In the genomic region with DNA sequence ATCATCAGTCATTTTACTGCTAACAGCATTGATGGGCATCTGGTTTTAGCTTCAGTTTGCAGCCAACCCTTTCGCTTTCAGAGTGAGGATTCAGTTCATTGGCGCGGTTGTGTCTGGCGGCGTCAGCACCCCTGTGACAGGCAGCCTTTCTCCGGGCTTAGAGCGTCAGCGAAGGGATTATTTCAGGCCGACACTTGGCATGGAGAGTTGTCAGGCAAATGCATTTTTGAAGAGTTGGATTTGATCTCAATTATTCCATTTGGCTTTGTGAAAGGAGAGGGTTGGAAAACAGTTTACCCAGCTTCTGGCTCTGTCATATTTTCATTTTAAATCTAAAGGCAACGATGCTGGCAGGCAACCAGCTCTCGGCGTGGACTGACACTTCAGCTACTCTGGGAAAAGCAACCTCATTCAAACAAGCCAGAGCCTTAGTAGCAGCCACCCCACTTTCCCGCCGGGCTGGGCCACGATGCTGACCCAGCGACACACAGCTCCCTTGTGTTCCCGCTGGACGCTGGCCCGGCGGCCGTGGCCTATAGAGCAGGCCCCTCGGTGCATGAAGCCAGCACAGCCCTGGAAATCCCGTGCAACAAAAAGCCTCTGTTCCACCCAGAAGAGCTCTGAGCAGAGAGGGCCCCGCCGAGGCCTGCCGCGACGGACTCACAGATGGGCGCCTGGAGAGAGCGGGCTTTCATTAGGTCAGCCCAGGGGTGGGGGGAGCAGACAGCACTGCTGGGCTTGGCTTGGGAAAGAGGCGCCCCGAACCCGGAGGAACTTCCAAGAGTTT, we compare ENCODE assay signal across 9 cellular contexts. TPM values are rescaled to one million over a fixed set of nuclear protein-coding genes. Genes with fewer than 3 reads are reported as not detected.
DNase-seq lines count a peak whose midpoint lies in the region; ATAC-seq and TF ChIP-seq lines count a peak whose summit lies in the region.
"Had no signal": no experiment of that assay in that cellular context is flagged by ENCODE, and none has a peak within 500 bp of the region (broad histone marks: within the 10 kb centered on the region; RNA-seq: fewer than 3 reads in every experiment).

No MANE protein-coding gene starts in this region.

- peak overlapping the region in 1 of 4 donors; percentile 1 for H3K27ac ChIP-seq in transverse colon
- H3K27ac ChIP-seq: 22Rv1 had no signal

- H3K4me1 ChIP-seq in transverse colon = peaks cover 0 to 4% (median 0%) of the 10 kb centered on the region in 4 donors

- H3K4me1 Mint-ChIP-seq in activated T-helper 2 cell treated with anti-CD3 and anti-CD28 coated beads, Interferon-gamma antibody, Interleukin-2, Interleukin-4, amounts not matched to agents 10 μg/mL and 5 μg/mL and 100 μg/mL, durations not matched to agents 14 hours and 24 hours and 36 hours (ENCODE audit: low read depth) = no peaks in the 10 kb centered on the region

- no peaks in the 10 kb centered on the region for H3K27me3 ChIP-seq in transverse colon

- no peaks in the 10 kb centered on the region for H3K36me3 Mint-ChIP-seq in activated T-helper 2 cell treated with anti-CD3 and anti-CD28 coated beads, Interferon-gamma antibody, Interleukin-2, Interleukin-4, amounts not matched to agents 10 μg/mL and 5 μg/mL and 100 μg/mL, durations not matched to agents 14 hours and 24 hours and 36 hours (ENCODE audit: low read depth)

- no peaks in the 10 kb centered on the region for H3K9me3 ChIP-seq in transverse colon

- TF ChIP-seq POLR2A in lower leg skin (IDR thresholded peaks at IDR 0.05) (no peak), transverse colon (IDR thresholded peaks at IDR 0.05) (no peak)

- in situ Hi-C loops in transverse colon (cut with MboI; ENCODE audit: low pct_ligation_motif_present in 1 of 4, low pct_unique_long_range_greater_than_20kb in 1 of 4, low sequenced_read_pairs in 3 of 4) = no loop called here

- 32 to 39% methylated on average over 27 to 30 of the region's 33 CpGs for whole genome bisulfite sequencing in lower leg skin, 2 donors
- WGBS in transverse colon (ENCODE audit: low coverage in 1 of 2), 2 donors = 75 to 88% methylated on average over 9 to 33 of the region's 33 CpGs

- DNase-seq in NCI-H1436 treated with DMSO at 0.1 percent for 48 hours (lab: John Stamatoyannopoulos, UW) (peak; percentile 6), NCI-H1436 (lab: John Stamatoyannopoulos, UW) (no peak), cerebellum (ENCODE audit: low spot score) (peak; percentile 67), lower leg skin (ENCODE audit: low spot score in 2 of 2) (peak; percentile 13 to 86), transverse colon (peak; percentile 10), NOMO-1 treated with dmso at 0.1 percent for 144 hours (lab: John Stamatoyannopoulos, UW; ENCODE audit: unreplicated experiment) (no peak)
- no peak for DNase-seq in activated T-helper 2 cell treated with anti-CD3 and anti-CD28 coated beads, Interferon-gamma antibody, Interleukin-2, Interleukin-4, amounts not matched to agents 10 μg/mL and 5 μg/mL and 100 μg/mL, durations not matched to agents 14 hours and 24 hours and 36 hours (ENCODE audit: low spot score)

- intact Hi-C loops in lower leg skin (cut with DNase I; ENCODE audit: low total_unique reads) (no loop called here), transverse colon (cut with DNase I; ENCODE audit: low total_unique reads) (no loop called here)
- intact Hi-C loops in activated T-helper 2 cell treated with anti-CD3 and anti-CD28 coated beads, Interferon-gamma antibody, Interleukin-2, Interleukin-4, amounts not matched to agents 10 μg/mL and 5 μg/mL and 100 μg/mL, durations not matched to agents 14 hours and 24 hours and 36 hours (cut with micrococcal nuclease) = no loop called here

- no peak for TF ChIP-seq EP300 in transverse colon (IDR thresholded peaks at IDR 0.05; ENCODE audit: low read depth)

- no peaks in the 10 kb centered on the region for H3K36me3 ChIP-seq in transverse colon

- TF ChIP-seq CTCF in lower leg skin (IDR thresholded peaks at IDR 0.05) (no peak), transverse colon (IDR thresholded peaks at IDR 0.05) (no peak)

- H3K4me3 ChIP-seq in lower leg skin (ENCODE audit: low read depth, poor library complexity, severe bottlenecking) = no peak overlapping the region
- no peak overlapping the region for H3K4me3 ChIP-seq in transverse colon

- H3K4me3 Mint-ChIP-seq in activated T-helper 2 cell treated with anti-CD3 and anti-CD28 coated beads, Interferon-gamma antibody, Interleukin-2, Interleukin-4, amounts not matched to agents 10 μg/mL and 5 μg/mL and 100 μg/mL, durations not matched to agents 14 hours and 24 hours and 36 hours (ENCODE audit: low read depth) = no peak overlapping the region

- ATAC-seq in GM21390 (IDR thresholded peaks at IDR 0.05; ENCODE audit: unreplicated experiment) = no peak

- no peaks in the 10 kb centered on the region for H3K9me3 Mint-ChIP-seq in activated T-helper 2 cell treated with anti-CD3 and anti-CD28 coated beads, Interferon-gamma antibody, Interleukin-2, Interleukin-4, amounts not matched to agents 10 μg/mL and 5 μg/mL and 100 μg/mL, durations not matched to agents 14 hours and 24 hours and 36 hours

- no peaks in the 10 kb centered on the region for H3K27me3 Mint-ChIP-seq in activated T-helper 2 cell treated with anti-CD3 and anti-CD28 coated beads, Interferon-gamma antibody, Interleukin-2, Interleukin-4, amounts not matched to agents 10 μg/mL and 5 μg/mL and 100 μg/mL, durations not matched to agents 14 hours and 24 hours and 36 hours (ENCODE audit: low read depth)

- H3K27ac Mint-ChIP-seq in activated T-helper 2 cell treated with anti-CD3 and anti-CD28 coated beads, Interferon-gamma antibody, Interleukin-2, Interleukin-4, amounts not matched to agents 10 μg/mL and 5 μg/mL and 100 μg/mL, durations not matched to agents 14 hours and 24 hours and 36 hours = no peak overlapping the region

RNA-seq across cellular contexts. Expression of gene LPCAT1, which starts 28.9 kb away (rescaled TPM):
- total RNA-seq in cerebellum (82.4 TPM), lower leg skin (10 to 100 TPM; 10.4 to 13.2 (median 12.3) TPM), transverse colon (10 to 100 TPM in 3 of 4 donors, 1 to 10 TPM in 1; 10.0 to 50.5 (median 21.0) TPM)
- 78.4 and 79.0 TPM in 2 replicates for total RNA-seq in activated T-helper 2 cell treated with anti-CD3 and anti-CD28 coated beads, Interferon-gamma antibody, Interleukin-2, Interleukin-4, amounts not matched to agents 10 μg/mL and 5 μg/mL and 100 μg/mL, durations not matched to agents 14 hours and 24 hours and 36 hours

Comparison
In these comparisons a context has a peak if more than half of its experiments do, and no peak if none do; other contexts are left out.
1. DNase-seq: peak in NCI-H1436 treated with DMSO at 0.1 percent for 48 hours (single experiment), cerebellum (single experiment), lower leg skin (2 of 2) and transverse colon (single experiment); none in NCI-H1436 (single experiment), NOMO-1 treated with dmso at 0.1 percent for 144 hours (single experiment) and activated T-helper 2 cell treated with anti-CD3 and anti-CD28 coated beads, Interferon-gamma antibody, Interleukin-2, Interleukin-4, amounts not matched to agents 10 μg/mL and 5 μg/mL and 100 μg/mL, durations not matched to agents 14 hours and 24 hours and 36 hours (single experiment).